ENCODE assay signal across 16 cellular contexts in genomic region chr13:48770372-48770771, GRCh38.
DNase-seq lines count a peak whose midpoint lies in the region; TF ChIP-seq lines count a peak whose summit lies in the region.
"Had no signal": no experiment of that assay in that cellular context is flagged by ENCODE, and none has a peak within 500 bp of the region (broad histone marks: within the 10 kb centered on the region; RNA-seq: fewer than 3 reads in every experiment).

No MANE protein-coding gene starts in this region.

- H3F3A ChIP-seq in MM.1S (ENCODE audit: insufficient read depth, low read length), result no peaks in the 10 kb centered on the region

- peaks cover 25% of the 10 kb centered on the region for H3K4me1 Mint-ChIP-seq in activated T-cell treated with anti-CD3 and anti-CD28 coated beads, Interleukin-2, amount 50 U/mL, for 24 hours (ENCODE audit: low read depth)
- peaks cover 27% of the 10 kb centered on the region for H3K4me1 Mint-ChIP-seq in stimulated activated naive CD8-positive, alpha-beta T cell treated with anti-CD3 and anti-CD28 coated beads, Interleukin-15, Interleukin-2, amounts not matched to agents 100 ng/mL and 50 ng/mL, for 24 hours (ENCODE audit: low read depth)

- H3K27me3 Mint-ChIP-seq in activated T-cell treated with anti-CD3 and anti-CD28 coated beads, Interleukin-2, amount 50 U/mL, for 24 hours, result peaks cover 32% of the 10 kb centered on the region
- peaks cover 28% of the 10 kb centered on the region for H3K27me3 Mint-ChIP-seq in stimulated activated naive CD8-positive, alpha-beta T cell treated with anti-CD3 and anti-CD28 coated beads, Interleukin-15, Interleukin-2, amounts not matched to agents 100 ng/mL and 50 ng/mL, for 24 hours

- H3K79me2 ChIP-seq in MM.1S (ENCODE audit: low read length), result no peaks in the 10 kb centered on the region

- H3K9me2 ChIP-seq in MM.1S (replicated peaks; ENCODE audit: insufficient read depth, low read length), result no peaks in the 10 kb centered on the region

- no peak overlapping the region for H3K9ac ChIP-seq in MM.1S (ENCODE audit: low read length)

- no peak overlapping the region for H2AFZ ChIP-seq in MM.1S (ENCODE audit: low read length)

- DNase-seq in activated T-cell treated with anti-CD3 and anti-CD28 coated beads, Interleukin-2, amount 50 U/mL, for 24 hours, result no peak
- no peak for DNase-seq in activated T-cell treated with anti-CD3 and anti-CD28 coated beads, Interleukin-2, amount 50 U/mL, for 48 hours
- DNase-seq in MM.1S (peak; percentile 5), kidney tubule cell (ENCODE audit: low spot score) (peak; percentile 37), activated gamma-delta T cell (lab: John Stamatoyannopoulos, UW) (no peak), cerebellum (ENCODE audit: low spot score) (no peak)
- DNase-seq: CD4-positive, alpha-beta T cell; NCI-H1105 treated with DMSO at 0.1 percent for 48 hours; NCI-H146; NCI-H1930; NCI-H446; NCI-H524 treated with DMSO at 0.1 percent for 48 hours; NCI-H774; PC-3 had no signal

- H3K4me3 ChIP-seq in MM.1S (ENCODE audit: low read length), result no peak overlapping the region
- H3K4me3 ChIP-seq: BLaER1 had no signal

- peaks cover 9% of the 10 kb centered on the region; the same call in 1 of the 2 replicates for H3K4me1 ChIP-seq in MM.1S (ENCODE audit: low read length)

- H3K4me3 Mint-ChIP-seq in activated T-cell treated with anti-CD3 and anti-CD28 coated beads, Interleukin-2, amount 50 U/mL, for 24 hours, result no peak overlapping the region
- H3K4me3 Mint-ChIP-seq in stimulated activated naive CD8-positive, alpha-beta T cell treated with anti-CD3 and anti-CD28 coated beads, Interleukin-15, Interleukin-2, amounts not matched to agents 100 ng/mL and 50 ng/mL, for 24 hours, result no peak overlapping the region
- H3K4me3 Mint-ChIP-seq: CD4-positive, alpha-beta T cell had no signal

- no peaks in the 10 kb centered on the region for H4K20me1 ChIP-seq in MM.1S (ENCODE audit: insufficient read depth, low read length)
- H4K20me1 ChIP-seq: BLaER1 had no signal

- no peaks in the 10 kb centered on the region for H3K9me3 ChIP-seq in MM.1S (replicated peaks; ENCODE audit: insufficient read depth, low read length)

- H3K27ac ChIP-seq in MM.1S (ENCODE audit: low read length), result no peak overlapping the region
- H3K27ac ChIP-seq: BLaER1 had no signal

- peak overlapping the region; percentile 23 for H3K27ac Mint-ChIP-seq in activated T-cell treated with anti-CD3 and anti-CD28 coated beads, Interleukin-2, amount 50 U/mL, for 24 hours
- H3K27ac Mint-ChIP-seq in stimulated activated naive CD8-positive, alpha-beta T cell treated with anti-CD3 and anti-CD28 coated beads, Interleukin-15, Interleukin-2, amounts not matched to agents 100 ng/mL and 50 ng/mL, for 24 hours, result peak overlapping the region; percentile 22
- H3K27ac Mint-ChIP-seq: CD4-positive, alpha-beta T cell had no signal

- no peak for TF ChIP-seq CTCF in MM.1S (IDR thresholded peaks at IDR 0.05; ENCODE audit: low read length)

- H3K36me3 Mint-ChIP-seq in activated T-cell treated with anti-CD3 and anti-CD28 coated beads, Interleukin-2, amount 50 U/mL, for 24 hours (ENCODE audit: low read depth), result no peaks in the 10 kb centered on the region
- H3K36me3 Mint-ChIP-seq in stimulated activated naive CD8-positive, alpha-beta T cell treated with anti-CD3 and anti-CD28 coated beads, Interleukin-15, Interleukin-2, amounts not matched to agents 100 ng/mL and 50 ng/mL, for 24 hours (ENCODE audit: low read depth), result peaks cover 3% of the 10 kb centered on the region

- no peak overlapping the region for H3K4me2 ChIP-seq in MM.1S (ENCODE audit: low read depth, low read length)

- H3K9me3 Mint-ChIP-seq in activated T-cell treated with anti-CD3 and anti-CD28 coated beads, Interleukin-2, amount 50 U/mL, for 24 hours, result peaks cover 11% of the 10 kb centered on the region
- H3K9me3 Mint-ChIP-seq in stimulated activated naive CD8-positive, alpha-beta T cell treated with anti-CD3 and anti-CD28 coated beads, Interleukin-15, Interleukin-2, amounts not matched to agents 100 ng/mL and 50 ng/mL, for 24 hours, result peaks cover 19% of the 10 kb centered on the region

- H3K27me3 ChIP-seq in MM.1S (replicated peaks; ENCODE audit: insufficient read depth, low read length), result no peaks in the 10 kb centered on the region
- H3K27me3 ChIP-seq: BLaER1 had no signal

- H3K36me3 ChIP-seq in MM.1S (replicated peaks; ENCODE audit: insufficient read depth, low read length), result no peaks in the 10 kb centered on the region
- H3K36me3 ChIP-seq: BLaER1 had no signal

Comparison
In these comparisons a context has a peak if more than half of its experiments do, and no peak if none do; other contexts are left out.
1. DNase-seq: peak in MM.1S (single experiment) and kidney tubule cell (single experiment); none in activated T-cell treated with anti-CD3 and anti-CD28 coated beads, Interleukin-2, amount 50 U/mL, for 24 hours (single experiment), activated T-cell treated with anti-CD3 and anti-CD28 coated beads, Interleukin-2, amount 50 U/mL, for 48 hours (0 of 2), activated gamma-delta T cell (single experiment) and cerebellum (single experiment).